10 cellular contexts compared by ENCODE assay signal in the genomic region with DNA sequence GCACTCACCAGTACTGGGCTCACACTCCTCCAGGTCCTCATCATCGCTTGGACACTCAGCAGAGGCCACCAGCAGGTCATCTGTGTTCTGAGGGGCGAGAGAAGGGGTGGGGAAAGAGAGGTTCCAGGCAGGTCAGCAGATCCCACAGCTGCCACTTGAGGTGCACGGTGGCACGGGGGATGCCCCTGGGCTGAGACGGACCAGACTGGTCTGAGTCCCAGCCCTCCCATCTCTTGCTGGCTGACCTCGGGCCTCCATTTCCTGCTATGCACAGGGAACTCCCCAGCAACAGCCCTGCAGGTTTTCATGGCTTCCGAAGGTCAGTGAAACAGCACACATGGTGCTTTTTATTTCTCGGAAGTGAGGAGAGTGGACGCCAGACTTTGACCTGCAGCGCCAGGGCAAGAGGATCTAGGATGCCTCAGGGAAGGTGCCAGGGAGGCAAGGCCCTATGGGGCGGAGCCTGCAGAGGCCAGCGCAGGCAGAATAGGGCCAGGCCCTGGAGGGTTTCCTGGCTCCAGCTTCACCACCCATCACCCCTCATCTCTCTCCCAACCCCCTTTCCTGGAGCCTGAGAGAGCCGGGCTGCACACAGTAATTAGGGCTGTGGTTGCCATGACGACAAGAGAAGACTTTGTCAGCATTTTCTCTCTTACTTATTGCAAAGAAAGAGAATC. TPM values are rescaled to one million over a fixed set of nuclear protein-coding genes. Genes with fewer than 3 reads are reported as not detected.
A peak's percentile ranks its signal among the peaks of the same experiment; 100 is the strongest.
DNase-seq lines count a peak whose midpoint lies in the region; ATAC-seq and TF ChIP-seq lines count a peak whose summit lies in the region.
"Had no signal": no experiment of that assay in that cellular context is flagged by ENCODE, and none has a peak within 500 bp of the region (broad histone marks: within the 10 kb centered on the region; RNA-seq: fewer than 3 reads in every experiment).

No MANE protein-coding gene starts in this region.

- no peak overlapping the region for H3K4me3 ChIP-seq in breast epithelium
- H3K4me3 ChIP-seq in mammary epithelial cell (replicated peaks in 1 of 3; ENCODE audit: insufficient read depth in 1 of 3, low read depth in 2 of 3, low read length in 3 of 3), result no peak overlapping the region
- H3K4me3 ChIP-seq in uterus, result no peak overlapping the region

- no peak for DNase-seq in breast epithelium (ENCODE audit: low spot score in 2 of 2)
- DNase-seq in mammary epithelial cell, result no peak
- DNase-seq in medulla oblongata (ENCODE audit: extremely low spot score), result peak; percentile 67
- peak; percentile 62 to 67 for DNase-seq in uterus
- DNase-seq in NK-92 (lab: John Stamatoyannopoulos, UW; ENCODE audit: unreplicated experiment), result no peak
- no peak for DNase-seq in NCI-H1930 (lab: John Stamatoyannopoulos, UW)
- DNase-seq in natural killer cell treated with Interleukin-12 subunit alpha and Interleukin-12 subunit beta and Interleukin-15 and Interleukin-18, amount 100 ng/mL, for 72 hours (ENCODE audit: low spot score), result no peak

- H3K4me1 ChIP-seq in breast epithelium (no peaks in the 10 kb centered on the region), mammary epithelial cell (ENCODE audit: insufficient read depth, low read length) (no peaks in the 10 kb centered on the region), uterus (peaks cover 0 to 12% of the 10 kb centered on the region in 2 donors)

- TF ChIP-seq POLR2A in breast epithelium (IDR thresholded peaks at IDR 0.05), result no peak
- no peak for TF ChIP-seq POLR2A in uterus (IDR thresholded peaks at IDR 0.05)

- 80% methylated on average over 8 of the region's 14 CpGs for whole genome bisulfite sequencing in mammary epithelial cell (ENCODE audit: low coverage, missing lambda C conversion rate)

- no peaks in the 10 kb centered on the region for H3K79me2 ChIP-seq in mammary epithelial cell (ENCODE audit: insufficient read depth, low read length)

- in situ Hi-C loops in mammary epithelial cell (cut with MboI; ENCODE audit: low sequenced_read_pairs in 2 of 2), result no loop called here

- H3K4me3 Mint-ChIP-seq in brain, result peak overlapping the region; percentile 25 to 67 (median 44)
- no peak overlapping the region for H3K4me3 Mint-ChIP-seq in natural killer cell treated with Interleukin-12 subunit alpha and Interleukin-12 subunit beta and Interleukin-15 and Interleukin-18, amount 100 ng/mL, for 72 hours

- H3K9me3 Mint-ChIP-seq in brain, result no peaks in the 10 kb centered on the region
- H3K9me3 Mint-ChIP-seq in natural killer cell treated with Interleukin-12 subunit alpha and Interleukin-12 subunit beta and Interleukin-15 and Interleukin-18, amount 100 ng/mL, for 72 hours, result no peaks in the 10 kb centered on the region

- H3K9ac ChIP-seq in mammary epithelial cell (ENCODE audit: insufficient read depth, low read length), result no peak overlapping the region

- peaks cover 38% of the 10 kb centered on the region for H3K4me1 Mint-ChIP-seq in brain
- peaks cover 0 to 3% of the 10 kb centered on the region in 2 donors for H3K4me1 Mint-ChIP-seq in natural killer cell treated with Interleukin-12 subunit alpha and Interleukin-12 subunit beta and Interleukin-15 and Interleukin-18, amount 100 ng/mL, for 72 hours (ENCODE audit: low read depth in 2 of 2)

- TF ChIP-seq CTCF in breast epithelium (IDR thresholded peaks at IDR 0.05) (no peak), mammary epithelial cell (conservative IDR thresholded peaks at IDR 0.05 in 1 of 2, IDR thresholded peaks at IDR 0.05 in 1 of 2; ENCODE audit: extremely low read depth in 1 of 2, insufficient read depth in 1 of 2, low read depth in 1 of 2, low read length in 2 of 2) (no peak), brain (conservative IDR thresholded peaks at IDR 0.05) (no peak), uterus (IDR thresholded peaks at IDR 0.05) (no peak)

- H3K27me3 Mint-ChIP-seq in brain, result no peaks in the 10 kb centered on the region
- no peaks in the 10 kb centered on the region for H3K27me3 Mint-ChIP-seq in natural killer cell treated with Interleukin-12 subunit alpha and Interleukin-12 subunit beta and Interleukin-15 and Interleukin-18, amount 100 ng/mL, for 72 hours

- no peak for ATAC-seq in natural killer cell treated with Interleukin-12 subunit alpha and Interleukin-12 subunit beta and Interleukin-15 and Interleukin-18, amount 100 ng/mL, for 72 hours

- H3K27me3 ChIP-seq in breast epithelium (no peaks in the 10 kb centered on the region), mammary epithelial cell (ENCODE audit: insufficient read depth, low read length) (no peaks in the 10 kb centered on the region), uterus (no peaks in the 10 kb centered on the region)
- H3K27me3 ChIP-seq: brain microvascular endothelial cell had no signal

- peaks cover 29% of the 10 kb centered on the region for H3K36me3 Mint-ChIP-seq in brain
- H3K36me3 Mint-ChIP-seq in natural killer cell treated with Interleukin-12 subunit alpha and Interleukin-12 subunit beta and Interleukin-15 and Interleukin-18, amount 100 ng/mL, for 72 hours, result no peaks in the 10 kb centered on the region

- peak overlapping the region; percentile 91 to 98 (median 96) for H3K27ac Mint-ChIP-seq in brain
- no peak overlapping the region for H3K27ac Mint-ChIP-seq in natural killer cell treated with Interleukin-12 subunit alpha and Interleukin-12 subunit beta and Interleukin-15 and Interleukin-18, amount 100 ng/mL, for 72 hours

- no peaks in the 10 kb centered on the region for H3K36me3 ChIP-seq in breast epithelium
- H3K36me3 ChIP-seq in mammary epithelial cell (ENCODE audit: insufficient read depth, low read length), result no peaks in the 10 kb centered on the region
- H3K36me3 ChIP-seq in uterus, result no peaks in the 10 kb centered on the region
- H3K36me3 ChIP-seq: brain microvascular endothelial cell had no signal

- no peak overlapping the region for H2AFZ ChIP-seq in mammary epithelial cell (ENCODE audit: low read depth, low read length)

- H3K4me2 ChIP-seq in mammary epithelial cell (ENCODE audit: insufficient read depth, low read depth, low read length), result no peak overlapping the region

- dilution Hi-C loops in mammary epithelial cell (cut with HindIII; ENCODE audit: low sequenced_read_pairs), result no loop called here

- intact Hi-C loops in breast epithelium (cut with DNase I; ENCODE audit: low total_unique reads), result no loop called here
- intact Hi-C loops in mammary epithelial cell (cut with micrococcal nuclease), result no loop called here
- intact Hi-C loops in uterus (cut with DNase I; ENCODE audit: low total_unique reads), result no loop called here

- CTCF ChIA-PET in mammary epithelial cell (lab: Charles Lee; ENCODE audit: low non-redundant PET), result no interaction called here

- H4K20me1 ChIP-seq in mammary epithelial cell (ENCODE audit: insufficient read depth, low read length), result no peaks in the 10 kb centered on the region

- H3K27ac ChIP-seq in breast epithelium (peak overlapping the region; percentile 8 to 87), mammary epithelial cell (ENCODE audit: insufficient read depth, low read depth, low read length) (no peak overlapping the region), uterus (peak overlapping the region; percentile 85 to 92)
- H3K27ac ChIP-seq: brain microvascular endothelial cell had no signal

- H3K9me3 ChIP-seq in breast epithelium, result no peaks in the 10 kb centered on the region
- no peaks in the 10 kb centered on the region for H3K9me3 ChIP-seq in mammary epithelial cell (replicated peaks; ENCODE audit: insufficient read depth, low read length)
- H3K9me3 ChIP-seq in uterus, result no peaks in the 10 kb centered on the region

- no TSS peak for BruUV-seq in mammary epithelial cell (replicated peaks; lab: Mats Ljungman, UMichigan)

RNA-seq across cellular contexts. Expression of a gene that starts 29.4 kb away (rescaled TPM):
- not detected for total RNA-seq in breast epithelium
- total RNA-seq in mammary epithelial cell, result not detected
- polyA plus RNA-seq in mammary epithelial cell, result not detected
- not detected for polyA minus RNA-seq in mammary epithelial cell
- not detected for polyA plus RNA-seq in brain (ENCODE audit: insufficient read depth, low read depth, low replicate concordance)
- total RNA-seq in uterus, result not detected
- total RNA-seq in natural killer cell treated with Interleukin-12 subunit alpha and Interleukin-12 subunit beta and Interleukin-15 and Interleukin-18, amount 100 ng/mL, for 72 hours, result not detected
- total RNA-seq: activated CD8-positive, alpha-beta memory T cell treated with anti-CD3 and anti-CD28 coated beads for 36 hours had no signal

Comparison
In these comparisons a context has a peak if more than half of its experiments do, and no peak if none do; other contexts are left out.
1. DNase-seq: peak in medulla oblongata (single experiment) and uterus (2 of 2); none in breast epithelium (0 of 2), mammary epithelial cell (single experiment), NK-92 (single experiment), NCI-H1930 (0 of 2) and natural killer cell treated with Interleukin-12 subunit alpha and Interleukin-12 subunit beta and Interleukin-15 and Interleukin-18, amount 100 ng/mL, for 72 hours (single experiment).
2. H3K27ac Mint-ChIP-seq: peak in brain (5 of 5); none in natural killer cell treated with Interleukin-12 subunit alpha and Interleukin-12 subunit beta and Interleukin-15 and Interleukin-18, amount 100 ng/mL, for 72 hours (0 of 2).